Comparison of ENCODE assay signal across 25 cellular contexts in the genomic region with DNA sequence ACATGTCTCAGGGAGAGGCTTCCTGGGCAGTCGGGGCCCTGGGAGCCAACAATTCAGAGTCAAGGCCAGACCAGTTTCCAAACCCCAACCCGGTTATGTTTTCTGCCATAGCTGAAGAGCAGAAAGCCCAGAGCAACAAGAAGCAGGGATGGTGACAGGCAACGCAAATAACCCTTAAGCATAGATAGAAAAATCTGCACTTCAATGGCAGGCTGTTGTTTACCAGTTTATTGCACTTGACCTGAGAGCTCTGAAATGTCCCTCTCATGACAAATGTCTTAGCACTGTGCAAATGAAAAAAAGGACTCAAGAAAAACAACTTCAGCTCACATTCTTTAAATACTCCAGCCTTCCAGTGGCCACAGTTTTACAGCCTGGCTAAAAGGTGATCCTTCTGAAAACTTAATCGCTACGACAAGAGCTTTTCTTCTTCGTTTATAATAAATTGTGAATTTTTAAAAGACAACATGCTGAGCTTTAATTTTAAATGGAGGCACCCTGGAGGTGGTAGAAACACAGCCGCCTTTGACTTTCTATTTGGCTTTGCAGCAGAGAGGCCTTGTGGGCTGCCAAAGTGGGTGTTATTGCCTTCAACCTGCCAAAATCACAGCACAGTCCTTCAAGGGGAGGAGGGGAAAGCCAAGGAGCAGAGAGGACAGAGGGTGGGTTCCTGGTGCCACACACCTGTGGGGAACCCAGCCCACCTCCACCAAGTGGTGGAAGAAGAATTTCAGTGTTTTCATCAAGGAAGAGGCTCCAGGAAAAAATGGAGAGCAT.
DNase-seq lines count a peak whose midpoint lies in the region; ATAC-seq and TF ChIP-seq lines count a peak whose summit lies in the region.
"Had no signal": no experiment of that assay in that cellular context is flagged by ENCODE, and none has a peak within 500 bp of the region (broad histone marks: within the 10 kb centered on the region; RNA-seq: fewer than 3 reads in every experiment).

No MANE protein-coding gene starts in this region.

- RAD21 ChIA-PET in HCT116 (lab: Charles Lee; ENCODE audit: low non-redundant PET in 1 of 2, low total read pairs in 2 of 2, uncharacterized antibody in 2 of 2, unreplicated experiment in 2 of 2) = no interaction called here

- peaks cover 0 to 18% of the 10 kb centered on the region in 2 experiments; a peak in 2 of 4 replicates for H3K4me1 ChIP-seq in HCT116 (ENCODE audit: control insufficient read depth in 1 of 2, insufficient read depth in 2 of 2, low read length in 2 of 2)
- peaks cover 5% of the 10 kb centered on the region for H3K4me1 ChIP-seq in smooth muscle cell (ENCODE audit: low read depth)
- H3K4me1 ChIP-seq: colonic mucosa, gastroesophageal sphincter, pancreas had no signal

- DNase-seq in HCT116 (ENCODE audit: low read depth, low spot score) (no peak), astrocyte of the hippocampus (ENCODE audit: low read depth, low spot score) (peak; percentile 34), left kidney (ENCODE audit: low read depth, low spot score) (peak; percentile 58), smooth muscle cell (lab: John Stamatoyannopoulos, UW; ENCODE audit: unreplicated experiment) (no peak), occipital lobe (lab: John Stamatoyannopoulos, UW) (no peak), ureter (ENCODE audit: low spot score) (no peak)
- DNase-seq in activated T-cell treated with anti-CD3 and anti-CD28 coated beads, Interleukin-2, amount 50 U/mL, for 1 hour = no peak
- DNase-seq in activated CD4-positive, alpha-beta T cell treated with anti-CD3 and anti-CD28 coated beads, Interleukin-2, amount 50 U/mL, for 48 hours = no peak
- DNase-seq: activated CD8-positive, alpha-beta T cell treated with anti-CD3 and anti-CD28 coated beads, Interleukin-2, amount 10 ng/mL, durations not matched to agents 7 days and 5 days; activated naive CD4-positive, alpha-beta T cell; activated T-cell treated with anti-CD3 and anti-CD28 coated beads, Interleukin-2, amount 50 U/mL, for 24 hours; brain microvascular endothelial cell; colonic mucosa; esophagus squamous epithelium; left colon; MV-4-11; NCI-H524; right cardiac atrium; SJCRH30; T-cell had no signal

- no peak for TF ChIP-seq POLR2A in HCT116 (IDR thresholded peaks at IDR 0.05; ENCODE audit: borderline replicate concordance, extremely low read depth, insufficient read depth, insufficient read length)

- POLR2A ChIA-PET in HCT116 (lab: Charles Lee) = no interaction called here

- CTCF ChIA-PET in HCT116 (lab: Charles Lee) = no interaction called here

- H3K9ac ChIP-seq in HCT116 (ENCODE audit: low read length) = no peak overlapping the region
- peak overlapping the region; percentile 69 for H3K9ac ChIP-seq in smooth muscle cell (ENCODE audit: low read depth)
- H3K9ac ChIP-seq: KMS-11 had no signal

- no peaks in the 10 kb centered on the region for H3K27me3 ChIP-seq in HCT116 (ENCODE audit: insufficient read depth, low read length)
- H3K27me3 ChIP-seq in smooth muscle cell (ENCODE audit: low read depth) = no peaks in the 10 kb centered on the region
- H3K27me3 ChIP-seq: brain microvascular endothelial cell, colonic mucosa, esophagus squamous epithelium, SJCRH30 had no signal

- BruUV-seq in HCT116 (replicated peaks; lab: Mats Ljungman, UMichigan) = no TSS peak

- no peak for TF ChIP-seq CTCF in HCT116 (IDR thresholded peaks at IDR 0.05 in 2 of 3, conservative IDR thresholded peaks at IDR 0.05 in 1 of 3; ENCODE audit: borderline replicate concordance in 1 of 3, insufficient read depth in 1 of 3, low read depth in 2 of 3, low read length in 2 of 3)
- no peak for TF ChIP-seq CTCF in smooth muscle cell (IDR thresholded peaks at IDR 0.05; ENCODE audit: borderline replicate concordance, insufficient read depth, poor library complexity, severe bottlenecking)

- WGBS in smooth muscle cell (ENCODE audit: low lambda C conversion rate) = 44% methylated on average over 7 of the region's 7 CpGs

- no peak for TF ChIP-seq RAD21 in HCT116 (IDR thresholded peaks at IDR 0.05; ENCODE audit: low read depth)

- no peak overlapping the region for H2AFZ ChIP-seq in HCT116 (ENCODE audit: low read depth, low read length, poor library complexity, severe bottlenecking)
- H2AFZ ChIP-seq in smooth muscle cell (ENCODE audit: low read depth) = peak overlapping the region; percentile 5

- H3K4me2 ChIP-seq in HCT116 (ENCODE audit: low read length) (peak overlapping the region; percentile 38; the same call in 1 of the 2 replicates), smooth muscle cell (no peak overlapping the region)
- H3K4me2 ChIP-seq: KMS-11 had no signal

- H3K4me3 ChIP-seq in HCT116 (replicated peaks in 1 of 2; ENCODE audit: low read depth in 1 of 2, low read length in 2 of 2) = no peak overlapping the region
- no peak overlapping the region for H3K4me3 ChIP-seq in smooth muscle cell
- H3K4me3 ChIP-seq: colonic mucosa, esophagus squamous epithelium, gastroesophageal sphincter, pancreas, SJCRH30 had no signal

- intact Hi-C loops in HCT116 (cut with micrococcal nuclease) = no loop called here

- H3K36me3 ChIP-seq in HCT116 (ENCODE audit: control insufficient read depth in 1 of 2, insufficient read depth in 2 of 2, low read length in 2 of 2) = no peaks in the 10 kb centered on the region
- no peaks in the 10 kb centered on the region for H3K36me3 ChIP-seq in smooth muscle cell (ENCODE audit: low read depth)
- H3K36me3 ChIP-seq: brain microvascular endothelial cell, colonic mucosa, esophagus squamous epithelium, gastroesophageal sphincter, pancreas, SJCRH30 had no signal

- no peaks in the 10 kb centered on the region for H3K79me2 ChIP-seq in HCT116 (ENCODE audit: insufficient read depth, low read length)
- no peaks in the 10 kb centered on the region for H3K79me2 ChIP-seq in smooth muscle cell (ENCODE audit: low read depth)

- H4K20me1 ChIP-seq in HCT116 (ENCODE audit: insufficient read depth) (no peaks in the 10 kb centered on the region), smooth muscle cell (ENCODE audit: low read depth) (no peaks in the 10 kb centered on the region)

- ATAC-seq in HCT116 = no peak
- ATAC-seq: activated CD4-positive, CD25-positive, alpha-beta regulatory T cell treated with anti-CD3 and anti-CD28 coated beads, Interleukin-2, amount 50 U/mL, for 24 hours; activated CD8-positive, alpha-beta T cell treated with anti-CD3 and anti-CD28 coated beads, Interleukin-2, amount 10 ng/mL, durations not matched to agents 7 days and 5 days; gastroesophageal sphincter; left colon; right cardiac atrium; T-cell had no signal

- H3K9me3 ChIP-seq in HCT116 (ENCODE audit: control insufficient read depth in 1 of 2, insufficient read depth in 1 of 2, low read depth in 1 of 2, low read length in 2 of 2) (peaks cover 0 to 16% of the 10 kb centered on the region in 2 experiments; a peak in 1 of 4 replicates), smooth muscle cell (replicated peaks; ENCODE audit: low read depth) (no peaks in the 10 kb centered on the region)
- H3K9me3 ChIP-seq: colonic mucosa, pancreas, SJCRH30 had no signal

- no peaks in the 10 kb centered on the region for H3K9me2 ChIP-seq in HCT116 (ENCODE audit: insufficient read depth)

- H3K27ac ChIP-seq in HCT116 (ENCODE audit: low read depth, low read length) (no peak overlapping the region), smooth muscle cell (ENCODE audit: low read depth) (peak overlapping the region; percentile 93)
- H3K27ac ChIP-seq: brain microvascular endothelial cell, C4-2B, colonic mucosa, esophagus squamous epithelium, gastroesophageal sphincter, KMS-11, pancreas, SJCRH30 had no signal

- H3F3A ChIP-seq in smooth muscle cell (ENCODE audit: low read depth) = peaks cover 4% of the 10 kb centered on the region

TF ChIP-seq in HCT116, 20 proteins besides CTCF, POLR2A, EP300 and RAD21 (continues in another document):
- TF ChIP-seq EZH2 (IDR thresholded peaks at IDR 0.05) (no peak), POLR2AphosphoS5 (IDR thresholded peaks at IDR 0.05; ENCODE audit: low read depth, low read length) (no peak), EGR1 (IDR thresholded peaks at IDR 0.05; ENCODE audit: low read depth) (no peak), SP1 (IDR thresholded peaks at IDR 0.05; ENCODE audit: low read depth) (no peak), SIN3A (IDR thresholded peaks at IDR 0.05; ENCODE audit: low read depth) (no peak), ELF1 (IDR thresholded peaks at IDR 0.05; ENCODE audit: borderline replicate concordance, low read depth) (no peak), SRF (IDR thresholded peaks at IDR 0.05; ENCODE audit: low read depth) (no peak), CEBPB (IDR thresholded peaks at IDR 0.05; ENCODE audit: low read depth) (no peak), EZH2phosphoT487 (IDR thresholded peaks at IDR 0.05; ENCODE audit: borderline replicate concordance) (no peak), ZFX (IDR thresholded peaks at IDR 0.05) (no peak), YY1 (IDR thresholded peaks at IDR 0.05; ENCODE audit: extremely low read depth, insufficient replicate concordance, low read depth, low read length) (no peak)
- TF ChIP-seq, protein P1, sequence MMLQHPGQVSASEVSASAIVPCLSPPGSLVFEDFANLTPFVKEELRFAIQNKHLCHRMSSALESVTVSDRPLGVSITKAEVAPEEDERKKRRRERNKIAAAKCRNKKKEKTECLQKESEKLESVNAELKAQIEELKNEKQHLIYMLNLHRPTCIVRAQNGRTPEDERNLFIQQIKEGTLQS (IDR thresholded peaks at IDR 0.05) = no peak
- TF ChIP-seq, protein P2, sequence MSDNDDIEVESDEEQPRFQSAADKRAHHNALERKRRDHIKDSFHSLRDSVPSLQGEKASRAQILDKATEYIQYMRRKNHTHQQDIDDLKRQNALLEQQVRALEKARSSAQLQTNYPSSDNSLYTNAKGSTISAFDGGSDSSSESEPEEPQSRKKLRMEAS (IDR thresholded peaks at IDR 0.05) = no peak

Comparison
In these comparisons a context has a peak if more than half of its experiments do, and no peak if none do; other contexts are left out.
1. DNase-seq: peak in astrocyte of the hippocampus (single experiment) and left kidney (single experiment); none in HCT116 (single experiment), smooth muscle cell (single experiment), activated T-cell treated with anti-CD3 and anti-CD28 coated beads, Interleukin-2, amount 50 U/mL, for 1 hour (single experiment), occipital lobe (single experiment), ureter (single experiment) and activated CD4-positive, alpha-beta T cell treated with anti-CD3 and anti-CD28 coated beads, Interleukin-2, amount 50 U/mL, for 48 hours (0 of 2).